ENCODE assay signal across 15 cellular contexts in the genomic region with DNA sequence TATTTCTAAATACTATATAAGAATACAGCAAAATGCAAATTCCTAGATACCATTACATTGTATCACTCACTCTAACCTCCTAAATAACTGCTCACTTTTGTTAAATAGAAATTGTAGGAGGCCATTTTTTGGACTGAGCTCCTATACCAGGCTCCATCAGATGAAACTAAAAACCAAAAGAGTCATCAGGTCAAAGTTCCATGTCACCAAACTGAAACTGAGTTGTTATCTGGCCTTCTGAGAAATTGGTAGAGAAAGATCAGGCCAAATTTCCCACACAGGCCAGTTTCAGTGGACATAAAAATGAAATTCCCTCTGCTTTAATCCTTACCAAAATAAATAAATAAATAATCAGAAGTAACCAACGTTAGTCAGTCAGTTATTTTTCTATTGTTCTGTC. TPM values are rescaled to one million over a fixed set of nuclear protein-coding genes. Genes with fewer than 3 reads are reported as not detected.
DNase-seq lines count a peak whose midpoint lies in the region; ATAC-seq and TF ChIP-seq lines count a peak whose summit lies in the region.
"Had no signal": no experiment of that assay in that cellular context is flagged by ENCODE, and none has a peak within 500 bp of the region (broad histone marks: within the 10 kb centered on the region; RNA-seq: fewer than 3 reads in every experiment).

No MANE protein-coding gene starts in this region.

- H3F3A ChIP-seq in SU-DHL-6 (ENCODE audit: insufficient read depth) = no peaks in the 10 kb centered on the region

- H3K27ac ChIP-seq in KMS-11 = no peak overlapping the region
- H3K27ac ChIP-seq in SU-DHL-6 (ENCODE audit: low read depth, low read length) = no peak overlapping the region
- H3K27ac ChIP-seq: A549, BLaER1 had no signal

- TF ChIP-seq CTCF in GM12865 (IDR thresholded peaks at IDR 0.05; ENCODE audit: insufficient read depth, low read depth, low read length, missing control alignments) (no peak), KMS-11 (conservative IDR thresholded peaks at IDR 0.05; ENCODE audit: low read depth, low read length) (no peak), SU-DHL-6 (IDR thresholded peaks at IDR 0.05; ENCODE audit: insufficient read depth, low read length, poor library complexity, severe bottlenecking) (no peak), nephron progenitor cell (IDR thresholded peaks at IDR 0.05) (no peak)

- peaks cover 4% of the 10 kb centered on the region for H3K27me3 Mint-ChIP-seq in nephron progenitor cell (ENCODE audit: low read depth, poor library complexity)

- peak; percentile 14 for DNase-seq in GM12865 (ENCODE audit: low read depth)
- no peak for DNase-seq in left lobe of liver (ENCODE audit: low spot score)
- no peak for DNase-seq in nephron progenitor cell
- DNase-seq: CD8-positive, alpha-beta memory T cell; DMS 273 treated with DMSO at 0.1 percent for 48 hours; H7; Karpas-422 had no signal

- no peaks in the 10 kb centered on the region for H3K79me2 ChIP-seq in KMS-11 (ENCODE audit: insufficient read depth, low read depth)
- no peaks in the 10 kb centered on the region for H3K79me2 ChIP-seq in SU-DHL-6 (ENCODE audit: insufficient read depth, low read length)

- H2AFZ ChIP-seq in KMS-11 (ENCODE audit: low read depth) (no peak overlapping the region), SU-DHL-6 (ENCODE audit: low read depth, low read length, severe bottlenecking) (peak overlapping the region; percentile 39)

- H3K36me3 ChIP-seq in KMS-11 (ENCODE audit: insufficient read depth) (no peaks in the 10 kb centered on the region), SU-DHL-6 (ENCODE audit: low read length) (no peaks in the 10 kb centered on the region)
- H3K36me3 ChIP-seq: BLaER1 had no signal

- H3K4me1 ChIP-seq in KMS-11 (ENCODE audit: low read depth, poor library complexity, severe bottlenecking) = peaks cover 5% of the 10 kb centered on the region
- H3K4me1 ChIP-seq: A549, BLaER1 had no signal

- no peak overlapping the region for H3K4me3 ChIP-seq in GM12865 (ENCODE audit: low read depth, low read length)
- H3K4me3 ChIP-seq in KMS-11 (IDR thresholded peaks at IDR 0.05; ENCODE audit: insufficient read depth, low read depth, low read length) = no peak overlapping the region
- no peak overlapping the region for H3K4me3 ChIP-seq in SU-DHL-6 (ENCODE audit: insufficient read depth, low read length, poor library complexity, severe bottlenecking)
- H3K4me3 ChIP-seq: A549, BLaER1, GM23338 had no signal

- ATAC-seq in left lobe of liver (peak; percentile 43), HG02852 (IDR thresholded peaks at IDR 0.05; ENCODE audit: unreplicated experiment) (no peak), HG03139 (IDR thresholded peaks at IDR 0.05; ENCODE audit: unreplicated experiment) (no peak), GM21423 (IDR thresholded peaks at IDR 0.05; ENCODE audit: unreplicated experiment) (no peak)
- ATAC-seq: A549, GM23338 had no signal

- H3K4me3 Mint-ChIP-seq in nephron progenitor cell = no peak overlapping the region
- H3K4me3 Mint-ChIP-seq: CD8-positive, alpha-beta memory T cell; GM23338 had no signal

- H4K20me1 ChIP-seq in KMS-11 (ENCODE audit: insufficient read depth) (no peaks in the 10 kb centered on the region), SU-DHL-6 (ENCODE audit: low read depth, low read length) (no peaks in the 10 kb centered on the region)
- H4K20me1 ChIP-seq: BLaER1 had no signal

- H3K36me3 Mint-ChIP-seq in nephron progenitor cell (ENCODE audit: low read depth) = no peaks in the 10 kb centered on the region
- H3K36me3 Mint-ChIP-seq: CD8-positive, alpha-beta memory T cell had no signal

- no peak overlapping the region for H3K27ac Mint-ChIP-seq in nephron progenitor cell
- H3K27ac Mint-ChIP-seq: GM23338 had no signal

- peak overlapping the region; percentile 39; the same call in 1 of the 2 replicates for H3K4me2 ChIP-seq in KMS-11
- no peak overlapping the region for H3K4me2 ChIP-seq in SU-DHL-6 (ENCODE audit: low read depth, low read length, poor library complexity, severe bottlenecking)
- H3K4me2 ChIP-seq: A549, BLaER1, GM23338 had no signal

- H3K9ac ChIP-seq in KMS-11 (no peak overlapping the region), SU-DHL-6 (ENCODE audit: low read length) (no peak overlapping the region)
- H3K9ac ChIP-seq: BLaER1 had no signal

- no peaks in the 10 kb centered on the region for H3K9me3 ChIP-seq in SU-DHL-6 (ENCODE audit: insufficient read depth, low read length)
- H3K9me3 ChIP-seq: A549, BLaER1 had no signal

- H3K9me2 ChIP-seq in SU-DHL-6 (replicated peaks; ENCODE audit: insufficient read depth, low read length) = no peaks in the 10 kb centered on the region

- no peaks in the 10 kb centered on the region for H3K27me3 ChIP-seq in KMS-11 (ENCODE audit: insufficient read depth, low read depth)
- H3K27me3 ChIP-seq in SU-DHL-6 (ENCODE audit: low read length) = no peaks in the 10 kb centered on the region
- H3K27me3 ChIP-seq: BLaER1 had no signal

- H3K9me3 Mint-ChIP-seq in nephron progenitor cell = peaks cover 4% of the 10 kb centered on the region
- H3K9me3 Mint-ChIP-seq: CD8-positive, alpha-beta memory T cell; GM23338 had no signal

- H3K4me1 Mint-ChIP-seq in nephron progenitor cell = peaks cover 29% of the 10 kb centered on the region
- H3K4me1 Mint-ChIP-seq: CD8-positive, alpha-beta memory T cell had no signal

RNA-seq across cellular contexts. Expression of gene SNX2, which starts 13.8 kb away (rescaled TPM):
- 25.9 TPM for total RNA-seq in left lobe of liver
